In genomic region chr1:226763741-226764264, GRCh38 we compare ENCODE assay signal across 8 cellular contexts. TPM values are rescaled to one million over a fixed set of nuclear protein-coding genes. Genes with fewer than 3 reads are reported as not detected.
A peak's percentile ranks its signal among the peaks of the same experiment; 100 is the strongest.
DNase-seq lines count a peak whose midpoint lies in the region; ATAC-seq and TF ChIP-seq lines count a peak whose summit lies in the region.

No MANE protein-coding gene starts in this region.

- H3K27me3 Mint-ChIP-seq in type B pancreatic cell: peaks cover 27% of the 10 kb centered on the region

- H3K27me3 ChIP-seq in gastrocnemius medialis: peaks cover 0 to 7% (median 0%) of the 10 kb centered on the region in 3 donors

- peaks cover 7% of the 10 kb centered on the region for H3K9me3 Mint-ChIP-seq in type B pancreatic cell

- no peaks in the 10 kb centered on the region for H3K36me3 ChIP-seq in gastrocnemius medialis

- peak overlapping the region; percentile 55 for H3K27ac Mint-ChIP-seq in type B pancreatic cell

- no peak overlapping the region for H3K27ac ChIP-seq in gastrocnemius medialis

- no peaks in the 10 kb centered on the region for H3K9me3 ChIP-seq in gastrocnemius medialis

- in situ Hi-C loops in gastrocnemius medialis (cut with MboI; ENCODE audit: low sequenced_read_pairs in 4 of 4): no loop called here

- peak; percentile 5 for DNase-seq in cardiac septum (ENCODE audit: low spot score)
- no peak for DNase-seq in Right ventricle myocardium inferior (ENCODE audit: missing footprints)
- peak; percentile 16 for DNase-seq in T-helper 22 cell (ENCODE audit: low read depth)
- DNase-seq in fibroblast of the aortic adventitia (ENCODE audit: low read depth): peak; percentile 66
- DNase-seq in type B pancreatic cell (ENCODE audit: extremely low spot score, unreplicated experiment): no peak
- DNase-seq in gastrocnemius medialis: no peak

- H3K4me3 Mint-ChIP-seq in type B pancreatic cell: no peak overlapping the region

- H3K4me1 ChIP-seq in gastrocnemius medialis: no peaks in the 10 kb centered on the region

- peaks cover 7% of the 10 kb centered on the region for H3K4me1 Mint-ChIP-seq in type B pancreatic cell (ENCODE audit: unreplicated experiment)

- H3K36me3 Mint-ChIP-seq in type B pancreatic cell: no peaks in the 10 kb centered on the region

- no peak for TF ChIP-seq POLR2A in gastrocnemius medialis (IDR thresholded peaks at IDR 0.05)

- intact Hi-C loops in cardiac septum (cut with DNase I): no loop called here
- intact Hi-C loops in Right ventricle myocardium inferior (cut with DNase I): no loop called here
- intact Hi-C loops in gastrocnemius medialis (cut with DNase I; ENCODE audit: low total_unique reads): no loop called here

- H3K4me3 ChIP-seq in fibroblast of the aortic adventitia (ENCODE audit: low read depth, low read length) (no peak overlapping the region), gastrocnemius medialis (no peak overlapping the region)

- no peak for ATAC-seq in Right ventricle myocardium inferior
- no peak for ATAC-seq in HG03354 (IDR thresholded peaks at IDR 0.05; ENCODE audit: poor library complexity, severe bottlenecking, unreplicated experiment)
- ATAC-seq in gastrocnemius medialis: no peak
- no peak for ATAC-seq in GM18861 (IDR thresholded peaks at IDR 0.05; ENCODE audit: unreplicated experiment)

- TF ChIP-seq CTCF in fibroblast of the aortic adventitia (IDR thresholded peaks at IDR 0.05; ENCODE audit: insufficient read depth, low read length) (no peak), type B pancreatic cell (conservative IDR thresholded peaks at IDR 0.05) (no peak), gastrocnemius medialis (IDR thresholded peaks at IDR 0.05 in 4 of 5, conservative IDR thresholded peaks at IDR 0.05 in 1 of 5) (no peak)

RNA-seq across cellular contexts. Expression of gene ITPKB, which starts 24.7 kb away (rescaled TPM):
- total RNA-seq in cardiac septum (10.5 TPM), Right ventricle myocardium inferior (24.8 TPM), fibroblast of the aortic adventitia (ENCODE audit: low replicate concordance) (7.5 and 17.2 TPM in 2 replicates), type B pancreatic cell (ENCODE audit: low replicate concordance) (24.5 and 31.4 TPM in 2 replicates), gastrocnemius medialis (10 to 100 TPM in 1 of 4 donors, 1 to 10 TPM in 3; 7.1 to 13.9 (median 7.8) TPM)

Comparison
In these comparisons a context has a peak if more than half of its experiments do, and no peak if none do; other contexts are left out.
1. DNase-seq: peak in cardiac septum (single experiment), T-helper 22 cell (single experiment) and fibroblast of the aortic adventitia (single experiment); none in Right ventricle myocardium inferior (single experiment), type B pancreatic cell (single experiment) and gastrocnemius medialis (0 of 2).